ENCODE assay signal across 1 cellular context in the genomic region with DNA sequence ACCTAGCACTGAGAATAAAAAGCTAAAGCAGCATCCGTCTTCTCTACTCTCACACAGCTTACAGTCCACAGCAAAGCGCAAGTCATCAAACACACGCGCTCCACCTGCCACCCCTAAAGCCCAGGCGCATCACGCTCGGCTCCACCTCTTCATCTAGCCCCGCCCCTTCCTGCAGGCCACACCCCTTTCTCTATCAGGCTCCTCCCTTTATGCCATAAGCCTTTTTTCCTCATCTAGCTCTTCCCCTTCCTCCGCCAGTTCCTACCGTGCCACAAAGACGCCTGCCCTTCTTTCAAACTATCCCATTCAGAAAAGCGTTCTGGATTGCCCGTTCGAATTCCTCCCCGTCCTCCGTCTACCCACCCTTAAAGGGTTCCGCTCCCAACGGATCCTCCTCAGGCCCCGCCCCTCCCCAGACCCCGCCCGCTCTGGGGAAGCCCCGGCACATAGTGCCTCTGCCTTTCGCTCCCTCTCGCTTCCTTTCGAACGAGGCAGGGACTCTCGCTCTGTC.
TF ChIP-seq lines count a peak whose summit lies in the region.

No MANE protein-coding gene starts in this region.

TF ChIP-seq in SK-N-SH treated with all-trans-retinoic acid at 6 μM for 48 hours, 23 proteins besides CTCF, POLR2A, EP300 and RAD21 (continued from another document):
- TF ChIP-seq TSHZ2 (CRISPR knock-in tag; IDR thresholded peaks at IDR 0.05) (no peak), POU6F1 (CRISPR knock-in tag; IDR thresholded peaks at IDR 0.05; ENCODE audit: borderline replicate concordance, low read depth) (no peak), PPARA (CRISPR knock-in tag; IDR thresholded peaks at IDR 0.05; ENCODE audit: borderline replicate concordance) (no peak), ZFP30 (CRISPR knock-in tag; IDR thresholded peaks at IDR 0.05) (no peak), ZFP3 (CRISPR knock-in tag; IDR thresholded peaks at IDR 0.05) (no peak), ZNF565 (CRISPR knock-in tag; conservative IDR thresholded peaks at IDR 0.05; ENCODE audit: low read depth) (no peak), CSRNP3 (CRISPR knock-in tag; IDR thresholded peaks at IDR 0.05) (no peak)
TF ChIP-seq in SK-N-SH treated with all-trans-retinoic acid at 6 μM for 48 hours: peak in this region for 0.
